In the genomic region with DNA sequence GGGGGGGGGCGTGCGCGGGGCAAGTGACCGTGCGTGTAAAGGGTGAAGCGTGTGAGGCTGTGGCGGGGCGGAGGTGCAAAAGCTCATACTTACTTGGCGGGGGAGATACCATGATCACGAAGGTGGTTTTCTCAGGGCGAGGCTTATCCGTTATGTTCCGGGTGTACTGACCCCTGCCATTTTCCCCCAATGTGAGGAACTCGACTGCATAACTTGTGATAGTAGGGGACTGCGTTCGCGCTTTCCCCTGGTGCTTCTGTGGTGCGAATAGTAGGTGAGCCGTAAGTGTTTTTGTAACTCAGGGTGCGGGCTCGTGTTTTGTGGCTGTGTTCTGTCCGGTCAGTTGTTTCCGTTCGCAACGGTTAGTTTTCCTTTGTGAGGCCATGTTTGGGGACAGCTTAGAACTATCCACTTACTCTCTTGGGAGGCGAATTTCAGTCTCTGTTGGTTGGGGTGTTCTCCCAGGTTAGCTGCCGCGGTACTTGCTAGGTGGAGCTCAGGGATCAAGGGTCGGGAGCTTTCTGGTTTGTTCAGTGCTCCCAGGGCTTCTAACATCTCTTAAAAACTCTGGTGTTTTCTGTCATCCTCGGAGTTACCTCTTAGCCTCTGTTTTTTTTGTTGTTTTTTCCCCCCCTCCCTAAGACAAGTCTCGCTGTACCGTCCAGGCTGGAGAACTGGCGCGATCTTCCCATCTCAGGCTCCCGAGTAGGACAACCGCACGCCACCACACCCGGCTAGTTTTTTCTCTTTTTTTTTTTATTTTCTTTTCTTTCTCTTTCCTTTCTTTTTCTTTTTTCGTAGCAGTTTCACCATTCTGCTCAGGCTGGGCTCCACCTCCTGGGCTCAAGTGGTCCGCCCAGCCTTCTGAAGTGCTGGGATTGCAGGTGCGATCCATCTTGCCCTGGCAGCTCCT, we compare ENCODE assay signal across 8 cellular contexts. TPM values are rescaled to one million over a fixed set of nuclear protein-coding genes. Genes with fewer than 3 reads are reported as not detected.
DNase-seq lines count a peak whose midpoint lies in the region; ATAC-seq and TF ChIP-seq lines count a peak whose summit lies in the region.
"Not testable (repeated sequence)": the region's sequence is repeated elsewhere in the genome, so short reads cannot be mapped to it uniquely, and the experiment has no call there.

No MANE protein-coding gene starts in this region.

- 2 to 4% methylated on average over 12 to 13 of the region's 41 CpGs for WGBS in esophagus squamous epithelium, 2 donors

- intact Hi-C loops in esophagus squamous epithelium (cut with DNase I): not testable (repeated sequence)

- H3K27me3 Mint-ChIP-seq in activated T-cell treated with anti-CD3 and anti-CD28 coated beads, Interleukin-2, amount 50 U/mL, for 72 hours (ENCODE audit: low read depth): not testable (repeated sequence)

- H3K9me3 Mint-ChIP-seq in activated T-cell treated with anti-CD3 and anti-CD28 coated beads, Interleukin-2, amount 50 U/mL, for 72 hours: not testable (repeated sequence)

- H3K9ac ChIP-seq in mucosa of rectum (ENCODE audit: low read depth in 1 of 2, low read length in 2 of 2): peak overlapping the region; percentile 34 to 74

- H3K27ac Mint-ChIP-seq in activated T-cell treated with anti-CD3 and anti-CD28 coated beads, Interleukin-2, amount 50 U/mL, for 72 hours: peak overlapping the region; percentile 99

- H3K4me3 ChIP-seq in esophagus squamous epithelium (peak overlapping the region; percentile 32 to 62 (median 55)), mucosa of rectum (ENCODE audit: low read length in 2 of 2) (peak overlapping the region; percentile 62 to 82)

- not testable (repeated sequence) for TF ChIP-seq CTCF in esophagus squamous epithelium (IDR thresholded peaks at IDR 0.05)

- not testable (repeated sequence) for H3K9me3 ChIP-seq in esophagus squamous epithelium; mucosa of rectum (ENCODE audit: control insufficient read depth in 2 of 2, low read length in 2 of 2)

- H3K27ac ChIP-seq in esophagus squamous epithelium (peak overlapping the region; percentile 75 to 89 (median 88)), mucosa of rectum (ENCODE audit: low read depth in 2 of 2, low read length in 2 of 2) (peak overlapping the region; percentile 58 to 89)

- H3K36me3 Mint-ChIP-seq in activated T-cell treated with anti-CD3 and anti-CD28 coated beads, Interleukin-2, amount 50 U/mL, for 72 hours (ENCODE audit: insufficient read depth in 2 of 2): not testable (repeated sequence)

- TF ChIP-seq POLR2A in esophagus squamous epithelium (IDR thresholded peaks at IDR 0.05): peak; percentile 81 to 99 (median 98)

- peak; percentile 89 for ATAC-seq in GM21717 (IDR thresholded peaks at IDR 0.05; ENCODE audit: unreplicated experiment)
- peak; percentile 82 for ATAC-seq in activated T-cell treated with anti-CD3 and anti-CD28 coated beads, Interleukin-2, amount 50 U/mL, for 72 hours (replicated peaks in 1 of 2)

- DNase-seq in DMS79 (lab: John Stamatoyannopoulos, UW): peak; percentile 92
- DNase-seq in HuH-7 (ENCODE audit: low spot score): peak; percentile 50
- DNase-seq in activated T-cell treated with anti-CD3 and anti-CD28 coated beads, Interleukin-2, amount 50 U/mL, for 72 hours: peak; percentile 88 to 90
- peak; percentile 76 for DNase-seq in esophagus squamous epithelium (lab: John Stamatoyannopoulos, UW)
- peak; percentile 76 to 82 for DNase-seq in stimulated activated CD8-positive, alpha-beta memory T cell treated with anti-CD3 and anti-CD28 coated beads, Interleukin-15, amount 100 ng/mL, for 48 hours (ENCODE audit: low read depth in 2 of 2)

- H3K4me1 Mint-ChIP-seq in activated T-cell treated with anti-CD3 and anti-CD28 coated beads, Interleukin-2, amount 50 U/mL, for 72 hours (ENCODE audit: low read depth): peaks cover 14% of the 10 kb centered on the region

- H3K27me3 ChIP-seq in esophagus squamous epithelium; mucosa of rectum (ENCODE audit: control insufficient read depth in 2 of 2, insufficient read depth in 2 of 2, low read length in 2 of 2): not testable (repeated sequence)

- not testable (repeated sequence) for H3K36me3 ChIP-seq in esophagus squamous epithelium; mucosa of rectum (ENCODE audit: control insufficient read depth in 2 of 2, insufficient read depth in 2 of 2, low read length in 2 of 2)

- H3K4me3 Mint-ChIP-seq in activated T-cell treated with anti-CD3 and anti-CD28 coated beads, Interleukin-2, amount 50 U/mL, for 72 hours: peak overlapping the region; percentile 86 to 97

- H3K4me1 ChIP-seq in esophagus squamous epithelium; mucosa of rectum (ENCODE audit: control insufficient read depth in 2 of 2, insufficient read depth in 2 of 2, low read length in 2 of 2): not testable (repeated sequence)

TF ChIP-seq in PFSK-1, 5 proteins besides CTCF, POLR2A, EP300 and RAD21:
- TF ChIP-seq TAF1 (IDR thresholded peaks at IDR 0.05; ENCODE audit: borderline replicate concordance, insufficient read depth, low read length): peak; percentile 25; the same call in 1 of the 2 replicates
- 0 out of 2 replicates have a peak, but pooled peaks have one; percentile 47 for TF ChIP-seq SIN3A (IDR thresholded peaks at IDR 0.05; ENCODE audit: borderline replicate concordance, insufficient read depth, low read length)
- peak; percentile 96 for TF ChIP-seq POLR2AphosphoS5 (IDR thresholded peaks at IDR 0.05; ENCODE audit: low read depth, low read length)

RNA-seq across cellular contexts. Expression of gene PPIAL4E, which starts 39.3 kb away (rescaled TPM):
- not detected for polyA plus RNA-seq in PFSK-1 (2012; ENCODE audit: insufficient read length, low read depth)
- not detected for total RNA-seq in activated T-cell treated with anti-CD3 and anti-CD28 coated beads, Interleukin-2, amount 50 U/mL, for 72 hours
- not detected for total RNA-seq in esophagus squamous epithelium

RNA-seq across cellular contexts. Expression of gene NBPF15, which starts 48.7 kb away (rescaled TPM):
- polyA plus RNA-seq in PFSK-1 (2012; ENCODE audit: insufficient read length, low read depth): 35.7 TPM
- 10 to 100 TPM; 23.4 to 45.1 TPM for total RNA-seq in activated T-cell treated with anti-CD3 and anti-CD28 coated beads, Interleukin-2, amount 50 U/mL, for 72 hours
- total RNA-seq in esophagus squamous epithelium: 10 to 100 TPM in 1 of 4 donors, 1 to 10 TPM in 3; 7.7 to 16.6 (median 9.7) TPM

Comparison
In these comparisons a context has a peak if more than half of its experiments do, and no peak if none do; other contexts are left out.
1. Peak in every context shown above with its lines: DNase-seq, ATAC-seq, H3K4me3 ChIP-seq and H3K27ac ChIP-seq.